ENCODE assay signal across 8 cellular contexts in the genomic region with DNA sequence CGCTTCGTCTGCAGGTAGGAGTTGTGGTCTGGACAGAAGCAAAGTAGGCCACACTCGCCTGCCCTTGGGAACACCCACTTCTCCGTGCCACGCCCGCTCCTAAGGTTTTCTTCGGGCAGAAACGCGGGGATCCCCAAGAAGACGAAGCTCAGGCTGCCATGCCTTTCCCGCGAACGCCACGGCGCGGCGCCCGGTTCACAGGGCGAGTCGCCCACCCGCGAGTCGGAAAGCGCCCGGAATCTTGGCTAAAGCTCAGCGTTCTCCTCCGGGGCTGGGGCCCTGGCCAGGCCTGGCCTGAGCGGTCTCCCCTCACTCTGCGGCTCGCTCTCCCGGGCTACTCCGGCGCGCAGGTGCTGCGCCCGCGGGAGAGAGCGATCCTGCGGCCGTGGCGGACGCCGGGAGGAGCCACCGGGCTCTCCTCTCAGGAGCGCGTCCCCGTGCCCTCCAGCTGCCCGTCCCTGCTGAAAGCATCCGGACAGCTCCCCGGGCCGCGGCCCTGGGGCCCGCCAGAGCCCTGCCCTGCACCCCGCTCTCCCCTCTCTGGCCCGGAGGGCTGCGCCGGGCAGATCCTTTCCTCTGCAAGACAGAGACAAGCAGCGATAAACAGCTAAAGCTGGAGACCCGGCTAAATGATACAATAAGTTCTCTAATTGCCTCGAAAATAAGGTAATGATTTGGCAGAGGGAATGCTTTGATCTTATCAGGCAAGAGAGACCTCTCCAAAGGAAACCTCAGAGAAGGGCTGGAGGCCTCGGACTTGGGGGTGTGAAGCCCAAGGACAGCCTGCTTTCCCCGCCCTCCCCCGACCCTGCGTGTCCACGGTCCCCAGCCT. TPM values are rescaled to one million over a fixed set of nuclear protein-coding genes. Genes with fewer than 3 reads are reported as not detected.
DNase-seq lines count a peak whose midpoint lies in the region; ATAC-seq and TF ChIP-seq lines count a peak whose summit lies in the region.

No MANE protein-coding gene starts in this region.

- no peaks in the 10 kb centered on the region for H3K36me3 Mint-ChIP-seq in activated naive CD4-positive, alpha-beta T cell treated with anti-CD3 and anti-CD28 coated beads, Interleukin-2, amount 10 ng/mL, durations not matched to agents 7 days and 5 days

- no peak overlapping the region for H3K27ac Mint-ChIP-seq in activated naive CD4-positive, alpha-beta T cell treated with anti-CD3 and anti-CD28 coated beads, Interleukin-2, amount 10 ng/mL, durations not matched to agents 7 days and 5 days

- H3K36me3 ChIP-seq in SJCRH30 (no peaks in the 10 kb centered on the region), neuron (ENCODE audit: insufficient read depth, low read length) (no peaks in the 10 kb centered on the region), tibial artery (no peaks in the 10 kb centered on the region)

- H3K9me3 ChIP-seq in SJCRH30 (replicated peaks), result no peaks in the 10 kb centered on the region
- no peaks in the 10 kb centered on the region for H3K9me3 ChIP-seq in neuron (ENCODE audit: low read length)
- H3K9me3 ChIP-seq in tibial artery, result no peaks in the 10 kb centered on the region

- ATAC-seq in HG03521 (IDR thresholded peaks at IDR 0.05; ENCODE audit: unreplicated experiment), result no peak

- H2AFZ ChIP-seq in neuron (ENCODE audit: low read depth, low read length), result peak overlapping the region; percentile 92

- H3K4me1 ChIP-seq in SJCRH30, result peaks cover 20% of the 10 kb centered on the region
- peaks cover 23% of the 10 kb centered on the region for H3K4me1 ChIP-seq in neuron (ENCODE audit: insufficient read depth, low read length)
- peaks cover 0 to 15% (median 8%) of the 10 kb centered on the region in 4 donors for H3K4me1 ChIP-seq in tibial artery

- H3K27me3 Mint-ChIP-seq in activated naive CD4-positive, alpha-beta T cell treated with anti-CD3 and anti-CD28 coated beads, Interleukin-2, amount 10 ng/mL, durations not matched to agents 7 days and 5 days, result peaks cover 74% of the 10 kb centered on the region

- peak; percentile 54 for TF ChIP-seq CTCF in HL-60 (IDR thresholded peaks at IDR 0.05; ENCODE audit: insufficient read depth, low read length)
- peak in 1 of 2 experiments; percentile 52 for TF ChIP-seq CTCF in tibial artery (IDR thresholded peaks at IDR 0.05)

- peaks cover 49% of the 10 kb centered on the region for H3K27me3 ChIP-seq in HL-60 (ENCODE audit: insufficient read depth, poor library complexity, severe bottlenecking)
- H3K27me3 ChIP-seq in SJCRH30, result no peaks in the 10 kb centered on the region
- peaks cover 3% of the 10 kb centered on the region for H3K27me3 ChIP-seq in neuron (ENCODE audit: insufficient read depth, low read length)
- H3K27me3 ChIP-seq in tibial artery, result peaks cover 0 to 27% of the 10 kb centered on the region in 2 donors

- no peaks in the 10 kb centered on the region for H3K9me3 Mint-ChIP-seq in activated naive CD4-positive, alpha-beta T cell treated with anti-CD3 and anti-CD28 coated beads, Interleukin-2, amount 10 ng/mL, durations not matched to agents 7 days and 5 days

- DNase-seq in GM04504 (ENCODE audit: low read depth) (peak; percentile 39), HL-60 (ENCODE audit: low read depth in 1 of 2, low spot score in 1 of 2) (peak in 1 of 2 experiments; percentile 31), SJCRH30 (peak; percentile 75 to 76), germinal center (ENCODE audit: low spot score) (peak; percentile 51), tibial artery (peak; percentile 53 to 78)
- DNase-seq in activated naive CD4-positive, alpha-beta T cell treated with anti-CD3 and anti-CD28 coated beads, Interleukin-2, amount 10 ng/mL, durations not matched to agents 7 days and 5 days, result peak; percentile 70

- peak overlapping the region; percentile 49 for H3K4me3 ChIP-seq in HL-60 (replicated peaks; ENCODE audit: insufficient read depth, low read length)
- peak overlapping the region; percentile 55 for H3K4me3 ChIP-seq in SJCRH30
- peak overlapping the region; percentile 55 for H3K4me3 ChIP-seq in neuron (ENCODE audit: low read length)
- peak overlapping the region; percentile 49 to 53 for H3K4me3 ChIP-seq in tibial artery

- intact Hi-C loops in tibial artery (cut with DNase I; ENCODE audit: low total_unique reads), result no loop called here

- CTCF ChIA-PET in activated naive CD4-positive, alpha-beta T cell treated with anti-CD3 and anti-CD28 coated beads, Interleukin-2, amount 10 ng/mL, durations not matched to agents 7 days and 5 days (lab: Charles Lee), result interaction anchor here (0.5 to 3.2 kb wide), 18 partner anchors 10 to 303 kb away, joined by 3 to 39 read pairs (median 6); a partner anchor contains a TSS

- H3K4me1 Mint-ChIP-seq in activated naive CD4-positive, alpha-beta T cell treated with anti-CD3 and anti-CD28 coated beads, Interleukin-2, amount 10 ng/mL, durations not matched to agents 7 days and 5 days, result peaks cover 4% of the 10 kb centered on the region

- peak overlapping the region; percentile 60 for H3K4me3 Mint-ChIP-seq in activated naive CD4-positive, alpha-beta T cell treated with anti-CD3 and anti-CD28 coated beads, Interleukin-2, amount 10 ng/mL, durations not matched to agents 7 days and 5 days

- H3K27ac ChIP-seq in HL-60 (replicated peaks) (no peak overlapping the region), SJCRH30 (peak overlapping the region; percentile 32; the same call in 1 of the 2 replicates), tibial artery (no peak overlapping the region)

RNA-seq across cellular contexts. Expression of a gene that starts 6.7 kb away (rescaled TPM):
- 0.15 and 0.28 TPM in 2 replicates for total RNA-seq in SJCRH30 (2014; rRNA removed; shearing (Covaris generic))
